In genomic region chr1:235892080-235892670, GRCh38 we compare ENCODE assay signal across 13 cellular contexts. TPM values are rescaled to one million over a fixed set of nuclear protein-coding genes. Genes with fewer than 3 reads are reported as not detected.
DNase-seq lines count a peak whose midpoint lies in the region; ATAC-seq and TF ChIP-seq lines count a peak whose summit lies in the region.
"Had no signal": no experiment of that assay in that cellular context is flagged by ENCODE, and none has a peak within 500 bp of the region (broad histone marks: within the 10 kb centered on the region; RNA-seq: fewer than 3 reads in every experiment).

No MANE protein-coding gene starts in this region.

- ATAC-seq in HG02798 (IDR thresholded peaks at IDR 0.05; ENCODE audit: poor library complexity, unreplicated experiment), result peak; percentile 57
- ATAC-seq: A549 had no signal

- TF ChIP-seq CTCF in mammary epithelial cell (conservative IDR thresholded peaks at IDR 0.05 in 1 of 2, IDR thresholded peaks at IDR 0.05 in 1 of 2; ENCODE audit: extremely low read depth in 1 of 2, insufficient read depth in 1 of 2, low read depth in 1 of 2, low read length in 2 of 2), result no peak
- no peak for TF ChIP-seq CTCF in MCF 10A (IDR thresholded peaks at IDR 0.05; ENCODE audit: unreplicated experiment)
- TF ChIP-seq CTCF in testis (IDR thresholded peaks at IDR 0.05), result no peak

- H4K20me1 ChIP-seq in mammary epithelial cell (ENCODE audit: insufficient read depth, low read length), result no peaks in the 10 kb centered on the region

- BruUV-seq in mammary epithelial cell (replicated peaks; lab: Mats Ljungman, UMichigan) (no TSS peak), MCF 10A (replicated peaks; lab: Mats Ljungman, UMichigan) (no TSS peak)

- DNase-seq in mammary epithelial cell, result no peak
- no peak for DNase-seq in MCF 10A (ENCODE audit: unreplicated experiment)
- no peak for DNase-seq in testis
- DNase-seq in KBM-7, result no peak
- DNase-seq in DMS79 (lab: John Stamatoyannopoulos, UW), result no peak
- DNase-seq in amniotic stem cell (lab: John Stamatoyannopoulos, UW), result no peak
- DNase-seq: activated CD8-positive, alpha-beta memory T cell treated with anti-CD3 and anti-CD28 coated beads, Interleukin-2, amount 50 U/mL, for 48 hours; NK-92 treated with Interleukin-12 subunit alpha and Interleukin-12 subunit beta, amount 100 ng/mL, for 24 hours; ovary; stimulated activated CD4-positive, alpha-beta T cell treated with anti-CD3 and anti-CD28 coated beads, Interleukin-12 subunit alpha, Interleukin-12 subunit beta, amount 100 ng/mL, for 4 hours had no signal

- intact Hi-C loops in mammary epithelial cell (cut with micrococcal nuclease), result no loop called here
- intact Hi-C loops in MCF 10A (cut with micrococcal nuclease), result no loop called here
- intact Hi-C loops in testis (cut with DNase I; ENCODE audit: low total_unique reads), result no loop called here

- dilution Hi-C loops in mammary epithelial cell (cut with HindIII; ENCODE audit: low sequenced_read_pairs), result no loop called here

- no peaks in the 10 kb centered on the region for H3K36me3 ChIP-seq in mammary epithelial cell (ENCODE audit: insufficient read depth, low read length)
- H3K36me3 ChIP-seq in testis (ENCODE audit: low read depth, missing control alignments), result no peaks in the 10 kb centered on the region
- H3K36me3 ChIP-seq: ovary had no signal

- H3K9ac ChIP-seq in mammary epithelial cell (ENCODE audit: insufficient read depth, low read length), result no peak overlapping the region

- H3K9me3 Mint-ChIP-seq in MCF 10A (ENCODE audit: unreplicated experiment), result no peaks in the 10 kb centered on the region

- CTCF ChIA-PET in mammary epithelial cell (lab: Charles Lee; ENCODE audit: low non-redundant PET) (no interaction called here), MCF 10A (lab: Yijun Ruan, JAX) (interaction anchor here (0.6 to 2.4 kb wide), 5 partner anchors 9 to 202 kb away, joined by 3 to 8 read pairs (median 5); partner anchors contain the start of gene LYST)

- POLR2A ChIA-PET in MCF 10A (lab: Yijun Ruan, JAX), result interaction anchor here (1.0 to 1.1 kb wide), 2 partner anchors 25 kb away, joined by 3 read pairs; no protein-coding TSS in a partner anchor

- H3K36me3 Mint-ChIP-seq in MCF 10A (ENCODE audit: insufficient read depth, unreplicated experiment), result no peaks in the 10 kb centered on the region

- peaks cover 7% of the 10 kb centered on the region for H3K4me1 ChIP-seq in mammary epithelial cell (ENCODE audit: insufficient read depth, low read length)
- H3K4me1 ChIP-seq in testis, result peaks cover 39% of the 10 kb centered on the region
- H3K4me1 ChIP-seq: A549 had no signal

- WGBS in mammary epithelial cell (ENCODE audit: low coverage, missing lambda C conversion rate), result 88% methylated on average over 7 of the region's 7 CpGs
- WGBS in testis, 2 donors, result 64 to 87% methylated on average over 7 of the region's 7 CpGs

- peak overlapping the region; percentile 11 for H2AFZ ChIP-seq in mammary epithelial cell (ENCODE audit: low read depth, low read length)

- H3K4me3 ChIP-seq in mammary epithelial cell (replicated peaks in 1 of 3; ENCODE audit: insufficient read depth in 1 of 3, low read depth in 2 of 3, low read length in 3 of 3), result no peak overlapping the region
- H3K4me3 ChIP-seq in testis, result no peak overlapping the region
- H3K4me3 ChIP-seq: A549, ovary had no signal

- peaks cover 10% of the 10 kb centered on the region for H3K4me1 Mint-ChIP-seq in MCF 10A (ENCODE audit: insufficient read depth, unreplicated experiment)

- no peak for TF ChIP-seq POLR2A in testis (IDR thresholded peaks at IDR 0.05)

- H3K9me3 ChIP-seq in mammary epithelial cell (replicated peaks; ENCODE audit: insufficient read depth, low read length) (no peaks in the 10 kb centered on the region), testis (no peaks in the 10 kb centered on the region)
- H3K9me3 ChIP-seq: A549, ovary had no signal

- no peak overlapping the region for H3K27ac ChIP-seq in mammary epithelial cell (ENCODE audit: insufficient read depth, low read depth, low read length)
- peak overlapping the region; percentile 29 for H3K27ac ChIP-seq in cingulate gyrus (ENCODE audit: low read depth, low read length)
- H3K27ac ChIP-seq in testis, result peak overlapping the region; percentile 36 to 80
- H3K27ac ChIP-seq: ovary had no signal

- H3K79me2 ChIP-seq in mammary epithelial cell (ENCODE audit: insufficient read depth, low read length), result no peaks in the 10 kb centered on the region

- H3K27me3 ChIP-seq in mammary epithelial cell (ENCODE audit: insufficient read depth, low read length), result no peaks in the 10 kb centered on the region
- H3K27me3 ChIP-seq in testis, result no peaks in the 10 kb centered on the region
- H3K27me3 ChIP-seq: ovary had no signal

- in situ Hi-C loops in mammary epithelial cell (cut with MboI; ENCODE audit: low sequenced_read_pairs in 2 of 2), result no loop called here
- in situ Hi-C loops in KBM-7 (cut with MboI; ENCODE audit: low pct_unique_long_range_greater_than_20kb, low sequenced_read_pairs), result no loop called here

- H3K4me3 Mint-ChIP-seq in MCF 10A (ENCODE audit: unreplicated experiment), result no peak overlapping the region

- H3K27ac Mint-ChIP-seq in MCF 10A (ENCODE audit: low read depth, unreplicated experiment), result no peak overlapping the region

- H3K27me3 Mint-ChIP-seq in MCF 10A (ENCODE audit: insufficient read depth, unreplicated experiment), result no peaks in the 10 kb centered on the region

- H3K4me2 ChIP-seq in mammary epithelial cell (ENCODE audit: insufficient read depth, low read depth, low read length), result no peak overlapping the region
- H3K4me2 ChIP-seq: A549 had no signal

RNA-seq across cellular contexts. Expression of gene LYST, which starts 25.5 kb away (rescaled TPM):
- total RNA-seq in mammary epithelial cell (10 to 100 TPM; 27.6 to 50.5 TPM), MCF 10A (2022) (23.9 and 37.4 TPM in 2 replicates), testis (10 to 100 TPM; 60.9 to 69.1 TPM)
- polyA plus RNA-seq in mammary epithelial cell (6.1 TPM), testis (ENCODE audit: insufficient read depth, low read depth, low replicate concordance) (22.9 TPM)
- polyA minus RNA-seq in mammary epithelial cell, result 53.0 TPM
